21 cellular contexts compared by ENCODE assay signal in genomic region chr14:99632410-99633035, GRCh38. TPM values are rescaled to one million over a fixed set of nuclear protein-coding genes. Genes with fewer than 3 reads are reported as not detected.
DNase-seq lines count a peak whose midpoint lies in the region; ATAC-seq, FAIRE-seq and TF ChIP-seq lines count a peak whose summit lies in the region.
"Had no signal": no experiment of that assay in that cellular context is flagged by ENCODE, and none has a peak within 500 bp of the region (broad histone marks: within the 10 kb centered on the region; RNA-seq: fewer than 3 reads in every experiment).

No MANE protein-coding gene starts in this region.

- TF ChIP-seq EP300 in K562 (IDR thresholded peaks at IDR 0.05; ENCODE audit: low read length) = no peak

- ATAC-seq in K562 (no peak), GM21381 (IDR thresholded peaks at IDR 0.05; ENCODE audit: unreplicated experiment) (no peak), HG03342 (IDR thresholded peaks at IDR 0.05; ENCODE audit: unreplicated experiment) (no peak)
- ATAC-seq: HepG2, Panc1 had no signal

- peaks cover 44% of the 10 kb centered on the region for H3K4me1 ChIP-seq in Karpas-422 (ENCODE audit: low read length)
- peaks cover 3 to 9% of the 10 kb centered on the region in 2 experiments; a peak in 3 of 5 replicates for H3K4me1 ChIP-seq in K562 (replicated peaks in 1 of 2; ENCODE audit: control insufficient read depth in 2 of 2, insufficient read depth in 2 of 2, low read length in 2 of 2)
- peaks cover 4% of the 10 kb centered on the region for H3K4me1 ChIP-seq in osteoblast (ENCODE audit: insufficient read depth, low read length)

- no peak overlapping the region for H3K4me3 Mint-ChIP-seq in activated T-cell treated with anti-CD3 and anti-CD28 coated beads, Interleukin-2, amount 50 U/mL, for 24 hours
- H3K4me3 Mint-ChIP-seq: CD14-positive monocyte had no signal

- TF ChIP-seq CTCF in K562 (IDR thresholded peaks at IDR 0.05 in 2 of 3, conservative IDR thresholded peaks at IDR 0.05 in 1 of 3; ENCODE audit: insufficient read depth in 2 of 3, low read depth in 1 of 3, low read length in 3 of 3) (no peak), osteoblast (IDR thresholded peaks at IDR 0.05; ENCODE audit: extremely low read depth, low read depth, low read length) (no peak)

- peak overlapping the region; percentile 66 for H3K27ac ChIP-seq in Karpas-422 (ENCODE audit: low read length)
- no peak overlapping the region for H3K27ac ChIP-seq in K562 (ENCODE audit: extremely low read depth, low read depth, low read length)
- no peak overlapping the region for H3K27ac ChIP-seq in osteoblast (ENCODE audit: low read depth, low read length)
- H3K27ac ChIP-seq: KMS-11 had no signal

- H2AFZ ChIP-seq in Karpas-422 (ENCODE audit: low read length) (no peak overlapping the region), K562 (ENCODE audit: low read depth, low read length) (no peak overlapping the region), osteoblast (ENCODE audit: low read length) (no peak overlapping the region)

- no peak overlapping the region for H3K4me2 ChIP-seq in Karpas-422 (ENCODE audit: low read depth, low read length, poor library complexity, severe bottlenecking)
- H3K4me2 ChIP-seq in K562 (ENCODE audit: insufficient read depth, low read length) = no peak overlapping the region
- no peak overlapping the region for H3K4me2 ChIP-seq in osteoblast (ENCODE audit: insufficient read depth, low read length)
- H3K4me2 ChIP-seq: KMS-11 had no signal

- H3K9me3 ChIP-seq in Karpas-422 (ENCODE audit: low read length) (no peaks in the 10 kb centered on the region), K562 (replicated peaks; ENCODE audit: control insufficient read depth, insufficient read depth, low read depth, low read length) (no peaks in the 10 kb centered on the region), osteoblast (ENCODE audit: low read depth, low read length) (no peaks in the 10 kb centered on the region)

- no TSS peak for BruUV-seq in K562 (replicated peaks; lab: Mats Ljungman, UMichigan)

- H3K79me2 ChIP-seq in Karpas-422 (ENCODE audit: low read length) (no peaks in the 10 kb centered on the region), K562 (ENCODE audit: control insufficient read depth, insufficient read depth, low read length) (no peaks in the 10 kb centered on the region), osteoblast (ENCODE audit: insufficient read depth, low read length) (no peaks in the 10 kb centered on the region)

- TF ChIP-seq RAD21 in K562 (CRISPR knock-in tag; conservative IDR thresholded peaks at IDR 0.05 in 1 of 2, IDR thresholded peaks at IDR 0.05 in 1 of 2) = no peak

- intact Hi-C loops in K562 (cut with micrococcal nuclease) = no loop called here

- 6% methylated on average over 9 of the region's 9 CpGs for WGBS in K562 (ENCODE audit: insufficient coverage, low coverage, missing lambda C conversion rate)

- no peaks in the 10 kb centered on the region for H3K9me3 Mint-ChIP-seq in activated T-cell treated with anti-CD3 and anti-CD28 coated beads, Interleukin-2, amount 50 U/mL, for 24 hours

- no peak for TF ChIP-seq POLR2A in GM12892 (IDR thresholded peaks at IDR 0.05; ENCODE audit: low read depth, low read length)
- TF ChIP-seq POLR2A in K562 (conservative IDR thresholded peaks at IDR 0.05) = no peak

- no peak overlapping the region for H3K27ac Mint-ChIP-seq in activated T-cell treated with anti-CD3 and anti-CD28 coated beads, Interleukin-2, amount 50 U/mL, for 24 hours

- H3K9ac ChIP-seq in Karpas-422 (ENCODE audit: low read length) (0 out of 2 replicates have a peak overlapping the region, but pooled peaks have one; percentile 13), K562 (ENCODE audit: insufficient read depth in 1 of 2, low read depth in 2 of 2, low read length in 2 of 2) (no peak overlapping the region)
- H3K9ac ChIP-seq: KMS-11 had no signal

- DNase-seq in GM12892 (ENCODE audit: insufficient read length) (no peak), Karpas-422 (peak; percentile 77), K562 (ENCODE audit: extremely low read depth in 1 of 4, low spot score in 3 of 4) (no peak), osteoblast (ENCODE audit: insufficient read length, low spot score, missing footprints) (peak; percentile 55), DMS 273 treated with DMSO at 0.1 percent for 48 hours (lab: John Stamatoyannopoulos, UW) (no peak)
- no peak for DNase-seq in activated T-cell treated with anti-CD3 and anti-CD28 coated beads, Interleukin-2, amount 50 U/mL, for 24 hours
- DNase-seq: ACHN, GDM1, NCI-H1092 treated with DMSO at 0.1 percent for 48 hours, NCI-H146, NCI-H2029 treated with DMSO at 0.1 percent for 48 hours, NCI-H2171, Right ventricle myocardium superior had no signal

- H3K36me3 ChIP-seq in Karpas-422 (ENCODE audit: insufficient read depth, low read length) = no peaks in the 10 kb centered on the region
- H3K36me3 ChIP-seq in K562 (ENCODE audit: control insufficient read depth, insufficient read depth, low read length) = no peaks in the 10 kb centered on the region
- no peaks in the 10 kb centered on the region for H3K36me3 ChIP-seq in osteoblast (ENCODE audit: insufficient read depth, low read length)

- H3K4me1 Mint-ChIP-seq in activated T-cell treated with anti-CD3 and anti-CD28 coated beads, Interleukin-2, amount 50 U/mL, for 24 hours (ENCODE audit: low read depth) = peaks cover 7% of the 10 kb centered on the region
- H3K4me1 Mint-ChIP-seq: CD14-positive monocyte had no signal

- H4K20me1 ChIP-seq in Karpas-422 (ENCODE audit: insufficient read depth, low read depth, low read length) = no peaks in the 10 kb centered on the region
- peaks cover 4% of the 10 kb centered on the region; the same call in 1 of the 2 replicates for H4K20me1 ChIP-seq in K562 (replicated peaks; ENCODE audit: control insufficient read depth, insufficient read depth, low read length)
- H4K20me1 ChIP-seq in osteoblast (ENCODE audit: insufficient read depth, low read length) = no peaks in the 10 kb centered on the region

- in situ Hi-C loops in K562 (cut with MboI) = no loop called here

- POLR2A ChIA-PET in K562 (lab: Yijun Ruan, JAX) = no interaction called here

- H3K36me3 Mint-ChIP-seq in activated T-cell treated with anti-CD3 and anti-CD28 coated beads, Interleukin-2, amount 50 U/mL, for 24 hours (ENCODE audit: low read depth) = no peaks in the 10 kb centered on the region
- H3K36me3 Mint-ChIP-seq: CD14-positive monocyte had no signal

- H3K9me2 ChIP-seq in Karpas-422 (replicated peaks; ENCODE audit: insufficient read depth, low read length) = no peaks in the 10 kb centered on the region

- H3K27me3 ChIP-seq in Karpas-422 (ENCODE audit: low read length) (no peaks in the 10 kb centered on the region), K562 (ENCODE audit: control insufficient read depth in 2 of 2, insufficient read depth in 2 of 2, low read length in 2 of 2) (peaks cover 0 to 9% of the 10 kb centered on the region in 2 experiments; a peak in 2 of 5 replicates), osteoblast (ENCODE audit: insufficient read depth, low read length) (no peaks in the 10 kb centered on the region)

- CTCF ChIA-PET in K562 (lab: Yijun Ruan, JAX; ENCODE audit: low intra/inter-chr PET ratio) = no interaction called here

- no peaks in the 10 kb centered on the region for H3K9me1 ChIP-seq in K562 (ENCODE audit: control insufficient read depth, insufficient read depth, low read length)

- peaks cover 9% of the 10 kb centered on the region for H3K27me3 Mint-ChIP-seq in activated T-cell treated with anti-CD3 and anti-CD28 coated beads, Interleukin-2, amount 50 U/mL, for 24 hours

- FAIRE-seq in GM12892 (lab: Jason Lieb, UNC) = peak; percentile 9
- FAIRE-seq in K562 (lab: Jason Lieb, UNC) = no peak
- FAIRE-seq: H1, HepG2 had no signal

- H3K4me3 ChIP-seq in Karpas-422 (ENCODE audit: low read length) = no peak overlapping the region
- H3K4me3 ChIP-seq in K562 = no peak overlapping the region
- no peak overlapping the region for H3K4me3 ChIP-seq in osteoblast (ENCODE audit: insufficient read depth, low read length)

RNA-seq across cellular contexts. Expression of gene HHIPL1, which starts 12.4 kb away (rescaled TPM):
- polyA plus RNA-seq in GM12892 (2012; ENCODE audit: missing spikeins) = not detected
- 0.07 TPM in 1 of 2 replicates, not detected in the other for total RNA-seq in Karpas-422 (2014; rRNA removed; shearing (Covaris generic); ENCODE audit: low replicate concordance)
- 0.12 TPM in 1 of 2 replicates, not detected in the other for total RNA-seq in K562 (2011; cell fraction: chromatin; rRNA removed; ENCODE audit: low replicate concordance)
- not detected in 2 replicates for total RNA-seq in K562 (2011; cell fraction: nucleolus; rRNA removed)
- not detected in 2 replicates for total RNA-seq in K562 (2011; cell fraction: nucleoplasm; rRNA removed)
- not detected in 2 replicates for total RNA-seq in K562 (2014; rRNA removed)
- total RNA-seq in K562 (2014; rRNA removed; fragmentation: Illumina TruSeq; extraction: Trizol) = not detected in 2 replicates
- not detected in 2 replicates for total RNA-seq in K562 (2015; rRNA removed; fragmentation: Illumina TruSeq; extraction: Trizol)
- total RNA-seq in K562 (2021) = not detected in 2 replicates
- polyA plus RNA-seq in K562 (2011; rRNA removed) = not detected in 2 replicates
- 0.03 TPM in 1 of 2 replicates, not detected in the other for polyA plus RNA-seq in K562 (2011; cell fraction: cytosol; rRNA removed)
- 0.01 TPM in 1 of 2 replicates, not detected in the other for polyA plus RNA-seq in K562 (2011; cell fraction: nucleus; rRNA removed)
- polyA plus RNA-seq in K562 (2012) = not detected in 2 replicates
- not detected in 2 replicates for polyA plus RNA-seq in K562 (2014; fragmentation: Illumina TruSeq; extraction: Trizol)
- polyA plus RNA-seq in K562 (2014; fragmentation: Nextera tagmentation; extraction: Ambion mirVana) = not detected
- not detected in 2 replicates for polyA plus RNA-seq in K562 (2014; rRNA removed)
- not detected in 2 replicates for polyA minus RNA-seq in K562 (2011; rRNA and poly(A)+ RNA removed)
- polyA minus RNA-seq in K562 (2011; cell fraction: cytosol; rRNA and poly(A)+ RNA removed) = not detected in 2 replicates
- polyA minus RNA-seq in K562 (2011; cell fraction: nucleus; rRNA and poly(A)+ RNA removed) = not detected in 2 replicates
- 11.2 and 12.3 TPM in 2 replicates for total RNA-seq in osteoblast
- total RNA-seq: HepG2 had no signal
- polyA plus RNA-seq: CD14-positive monocyte, HepG2 had no signal

RNA-seq across cellular contexts. Expression of gene CCDC85C, which starts 28.5 kb away (rescaled TPM):
- 1.2 TPM for polyA plus RNA-seq in GM12892 (2012; ENCODE audit: missing spikeins)
- 18.3 and 25.6 TPM in 2 replicates for total RNA-seq in Karpas-422 (2014; rRNA removed; shearing (Covaris generic); ENCODE audit: low replicate concordance)
- 5.9 and 10.4 TPM in 2 replicates for total RNA-seq in K562 (2011; cell fraction: chromatin; rRNA removed; ENCODE audit: low replicate concordance)
- 5.2 and 5.5 TPM in 2 replicates for total RNA-seq in K562 (2011; cell fraction: nucleolus; rRNA removed)
- total RNA-seq in K562 (2011; cell fraction: nucleoplasm; rRNA removed) = 5.1 and 5.3 TPM in 2 replicates
- total RNA-seq in K562 (2014; rRNA removed) (6.3 and 13.5 TPM in 2 replicates), K562 (2014; rRNA removed; fragmentation: Illumina TruSeq; extraction: Trizol) (3.7 and 5.2 TPM in 2 replicates), K562 (2015; rRNA removed; fragmentation: Illumina TruSeq; extraction: Trizol) (7.0 and 7.2 TPM in 2 replicates), K562 (2021) (22.0 and 22.7 TPM in 2 replicates), osteoblast (3.2 and 3.6 TPM in 2 replicates)
- polyA plus RNA-seq in K562 (2011; rRNA removed) (4.2 and 5.4 TPM in 2 replicates), K562 (2014; fragmentation: Illumina TruSeq; extraction: Trizol) (6.8 and 12.3 TPM in 2 replicates), K562 (2014; fragmentation: Nextera tagmentation; extraction: Ambion mirVana) (under 1 TPM; 0.18 to 0.27 TPM), K562 (2014; rRNA removed) (7.2 and 9.7 TPM in 2 replicates)
- 4.8 and 12.5 TPM in 2 replicates for polyA plus RNA-seq in K562 (2011; cell fraction: cytosol; rRNA removed)
- polyA plus RNA-seq in K562 (2011; cell fraction: nucleus; rRNA removed) = 5.2 and 10.5 TPM in 2 replicates
- 7.1 and 9.7 TPM in 2 replicates for polyA plus RNA-seq in K562 (2012)
- 4.5 and 5.3 TPM in 2 replicates for polyA minus RNA-seq in K562 (2011; rRNA and poly(A)+ RNA removed)
- 13.7 TPM in 2 replicates for polyA minus RNA-seq in K562 (2011; cell fraction: cytosol; rRNA and poly(A)+ RNA removed)
- polyA minus RNA-seq in K562 (2011; cell fraction: nucleus; rRNA and poly(A)+ RNA removed) = 1.8 and 3.0 TPM in 2 replicates

RNA-seq across cellular contexts. Expression of gene CYP46A1, which starts 51.6 kb away (rescaled TPM):
- polyA plus RNA-seq in GM12892 (2012; ENCODE audit: missing spikeins) = not detected
- total RNA-seq in Karpas-422 (2014; rRNA removed; shearing (Covaris generic); ENCODE audit: low replicate concordance) = 0.52 and 1.3 TPM in 2 replicates
- not detected in 2 replicates for total RNA-seq in K562 (2011; cell fraction: chromatin; rRNA removed; ENCODE audit: low replicate concordance)
- total RNA-seq in K562 (2011; cell fraction: nucleolus; rRNA removed) = not detected in 2 replicates
- total RNA-seq in K562 (2011; cell fraction: nucleoplasm; rRNA removed) = not detected in 2 replicates
- total RNA-seq in K562 (2014; rRNA removed) (not detected in 2 replicates), K562 (2014; rRNA removed; fragmentation: Illumina TruSeq; extraction: Trizol) (not detected in 2 replicates), K562 (2015; rRNA removed; fragmentation: Illumina TruSeq; extraction: Trizol) (not detected in 2 replicates), K562 (2021) (not detected in 2 replicates), osteoblast (0.36 and 0.59 TPM in 2 replicates)
- polyA plus RNA-seq in K562 (2011; rRNA removed) (not detected in 2 replicates), K562 (2014; fragmentation: Illumina TruSeq; extraction: Trizol) (not detected in 2 replicates), K562 (2014; fragmentation: Nextera tagmentation; extraction: Ambion mirVana) (not detected), K562 (2014; rRNA removed) (0.05 TPM in 1 of 2 replicates, not detected in the other)
- not detected in 2 replicates for polyA plus RNA-seq in K562 (2011; cell fraction: cytosol; rRNA removed)
- polyA plus RNA-seq in K562 (2011; cell fraction: nucleus; rRNA removed) = 0.04 and 0.06 TPM in 2 replicates
- not detected in 2 replicates for polyA plus RNA-seq in K562 (2012)
- polyA minus RNA-seq in K562 (2011; rRNA and poly(A)+ RNA removed) = not detected in 2 replicates
- not detected in 2 replicates for polyA minus RNA-seq in K562 (2011; cell fraction: cytosol; rRNA and poly(A)+ RNA removed)
- not detected in 2 replicates for polyA minus RNA-seq in K562 (2011; cell fraction: nucleus; rRNA and poly(A)+ RNA removed)
- total RNA-seq: HepG2; T-helper 1 cell treated with Interleukin-12 subunit alpha and Interleukin-12 subunit beta and Interleukin-4 antibody, amounts not matched to agents 30 ng/mL and 1 ng/mL, for 36 hours had no signal
- polyA plus RNA-seq: CD14-positive monocyte, HepG2 had no signal

Comparison
In these comparisons a context has a peak if more than half of its experiments do, and no peak if none do; other contexts are left out.
1. DNase-seq: peak in Karpas-422 (single experiment) and osteoblast (single experiment); none in GM12892 (single experiment), K562 (0 of 4), DMS 273 treated with DMSO at 0.1 percent for 48 hours (single experiment) and activated T-cell treated with anti-CD3 and anti-CD28 coated beads, Interleukin-2, amount 50 U/mL, for 24 hours (single experiment).
2. RNA of gene HHIPL1, which starts 12.4 kb away (total RNA-seq): 11.2 to 12.3 TPM in osteoblast; 0.07 TPM in Karpas-422 and 0.12 TPM in K562; every median in the first group is over 10 times any median in the second.